In genomic region chr9:121743441-121744001, GRCh38 we compare ENCODE assay signal across 9 cellular contexts.
A peak's percentile ranks its signal among the peaks of the same experiment; 100 is the strongest.
DNase-seq lines count a peak whose midpoint lies in the region; ATAC-seq and TF ChIP-seq lines count a peak whose summit lies in the region.
"Had no signal": no experiment of that assay in that cellular context is flagged by ENCODE, and none has a peak within 500 bp of the region (broad histone marks: within the 10 kb centered on the region; RNA-seq: fewer than 3 reads in every experiment).

No MANE protein-coding gene starts in this region.

- TF ChIP-seq CTCF in PC-9 (conservative IDR thresholded peaks at IDR 0.05), result no peak

- H3K4me1 ChIP-seq in PC-9 (replicated peaks; ENCODE audit: insufficient read depth) (peaks cover 56% of the 10 kb centered on the region), esophagus (ENCODE audit: control insufficient read depth in 2 of 2, insufficient read depth in 2 of 2, low read length in 1 of 2) (peaks cover 2 to 31% of the 10 kb centered on the region in 2 donors)

- DNase-seq in ELF-1 (ENCODE audit: low read depth, low spot score), result peak; percentile 88
- peak; percentile 79 to 90 for DNase-seq in PC-9
- peak; percentile 84 for DNase-seq in mucosa of gallbladder (ENCODE audit: low spot score)
- DNase-seq in NCI-H82 treated with DMSO at 0.1 percent for 48 hours (lab: John Stamatoyannopoulos, UW; ENCODE audit: unreplicated experiment), result no peak
- DNase-seq in NCI-H1105 treated with DMSO at 0.1 percent for 48 hours (lab: John Stamatoyannopoulos, UW), result no peak

- H3F3A ChIP-seq in PC-9 (ENCODE audit: insufficient read depth, low read depth), result peaks cover 13% of the 10 kb centered on the region; the same call in 1 of the 2 replicates

- H3K4me3 ChIP-seq in PC-9 (peak overlapping the region; percentile 42), esophagus (ENCODE audit: low read depth in 1 of 2, low read length in 2 of 2) (peak overlapping the region; percentile 18 to 29)

- H3K9me2 ChIP-seq in PC-9 (ENCODE audit: insufficient read depth), result no peaks in the 10 kb centered on the region

- BruUV-seq in PC-9 (replicated peaks; lab: Mats Ljungman, UMichigan), result no TSS peak

- peaks cover 25% of the 10 kb centered on the region for H4K20me1 ChIP-seq in PC-9 (ENCODE audit: insufficient read depth)

- peak overlapping the region; percentile 78 for H3K4me2 ChIP-seq in PC-9

- H2AFZ ChIP-seq in PC-9, result no peak overlapping the region

- ATAC-seq in HG02981 (IDR thresholded peaks at IDR 0.05; ENCODE audit: unreplicated experiment), result no peak
- no peak for ATAC-seq in GM18909 (IDR thresholded peaks at IDR 0.05; ENCODE audit: poor library complexity, unreplicated experiment)

- intact Hi-C loops in PC-9 (cut with micrococcal nuclease; ENCODE audit: unreplicated experiment), result loop anchor here (1.0 to 2.0 kb wide), 5 partner anchors 22 to 249 kb away; no protein-coding TSS in a partner anchor

- CTCF ChIA-PET in PC-9 (lab: Charles Lee), result interaction anchor here (1.0 to 1.1 kb wide), 3 partner anchors 8 to 197 kb away, joined by 3 to 4 read pairs (median 3); no protein-coding TSS in a partner anchor

- H3K27ac ChIP-seq in PC-9 (no peak overlapping the region), esophagus (ENCODE audit: low read depth in 2 of 2, low read length in 1 of 2) (peak overlapping the region; percentile 72 to 83)
- H3K27ac ChIP-seq: HL-60 had no signal

- H3K79me2 ChIP-seq in PC-9 (ENCODE audit: low read depth), result peaks cover 40% of the 10 kb centered on the region

- WGBS in esophagus, 2 donors, result 16 to 19% methylated on average over 15 of the region's 15 CpGs

- H3K27me3 ChIP-seq in PC-9 (ENCODE audit: insufficient read depth, low read depth), result no peaks in the 10 kb centered on the region
- H3K27me3 ChIP-seq in esophagus (ENCODE audit: control insufficient read depth in 1 of 2, insufficient read depth in 2 of 2, low read length in 2 of 2), result no peaks in the 10 kb centered on the region

- POLR2A ChIA-PET in PC-9 (lab: Charles Lee; ENCODE audit: unreplicated experiment), result interaction anchor here (0.7 kb wide), 1 partner anchor 22 kb away, joined by 3 read pairs; no protein-coding TSS in a partner anchor

- H3K36me3 ChIP-seq in PC-9 (ENCODE audit: low read depth) (no peaks in the 10 kb centered on the region), esophagus (ENCODE audit: control insufficient read depth in 2 of 2, insufficient read depth in 2 of 2, low read length in 1 of 2) (peaks cover 0 to 3% of the 10 kb centered on the region in 2 donors)

- H3K9me3 ChIP-seq in PC-9 (ENCODE audit: insufficient read depth, low read depth) (no peaks in the 10 kb centered on the region), esophagus (ENCODE audit: control insufficient read depth in 2 of 2, insufficient read depth in 1 of 2, low read depth in 1 of 2, low read length in 1 of 2) (no peaks in the 10 kb centered on the region)

Comparison
In these comparisons a context has a peak if more than half of its experiments do, and no peak if none do; other contexts are left out.
1. DNase-seq: peak in ELF-1 (single experiment), PC-9 (2 of 2) and mucosa of gallbladder (single experiment); none in NCI-H82 treated with DMSO at 0.1 percent for 48 hours (single experiment) and NCI-H1105 treated with DMSO at 0.1 percent for 48 hours (single experiment).